In genomic region chr17:77160032-77160876, GRCh38 we compare ENCODE assay signal across 1 cellular context.
TF ChIP-seq lines count a peak whose summit lies in the region.

No MANE protein-coding gene starts in this region.

TF ChIP-seq in GM12878, 131 proteins besides CTCF, POLR2A, EP300 and RAD21 (continued from another document):
- TF ChIP-seq ZNF687 (IDR thresholded peaks at IDR 0.05) = no peak
- TF ChIP-seq NR2F1 (conservative IDR thresholded peaks at IDR 0.05) = no peak
- TF ChIP-seq ZNF384 (IDR thresholded peaks at IDR 0.05; ENCODE audit: borderline replicate concordance, low read depth, low read length) = no peak
- no peak for TF ChIP-seq BACH1 (IDR thresholded peaks at IDR 0.05; ENCODE audit: borderline replicate concordance)
- no peak for TF ChIP-seq CBX3 (IDR thresholded peaks at IDR 0.05; ENCODE audit: borderline replicate concordance, low read depth)
- TF ChIP-seq ETV6 (conservative IDR thresholded peaks at IDR 0.05 in 1 of 2, IDR thresholded peaks at IDR 0.05 in 1 of 2; ENCODE audit: borderline replicate concordance in 1 of 2, low read depth in 1 of 2) = no peak
- no peak for TF ChIP-seq ZZZ3 (IDR thresholded peaks at IDR 0.05; ENCODE audit: control insufficient read depth, insufficient read length, low read depth)
- no peak for TF ChIP-seq RFX5 (IDR thresholded peaks at IDR 0.05; ENCODE audit: low read depth, low read length)
